17 cellular contexts compared by ENCODE assay signal in the genomic region with DNA sequence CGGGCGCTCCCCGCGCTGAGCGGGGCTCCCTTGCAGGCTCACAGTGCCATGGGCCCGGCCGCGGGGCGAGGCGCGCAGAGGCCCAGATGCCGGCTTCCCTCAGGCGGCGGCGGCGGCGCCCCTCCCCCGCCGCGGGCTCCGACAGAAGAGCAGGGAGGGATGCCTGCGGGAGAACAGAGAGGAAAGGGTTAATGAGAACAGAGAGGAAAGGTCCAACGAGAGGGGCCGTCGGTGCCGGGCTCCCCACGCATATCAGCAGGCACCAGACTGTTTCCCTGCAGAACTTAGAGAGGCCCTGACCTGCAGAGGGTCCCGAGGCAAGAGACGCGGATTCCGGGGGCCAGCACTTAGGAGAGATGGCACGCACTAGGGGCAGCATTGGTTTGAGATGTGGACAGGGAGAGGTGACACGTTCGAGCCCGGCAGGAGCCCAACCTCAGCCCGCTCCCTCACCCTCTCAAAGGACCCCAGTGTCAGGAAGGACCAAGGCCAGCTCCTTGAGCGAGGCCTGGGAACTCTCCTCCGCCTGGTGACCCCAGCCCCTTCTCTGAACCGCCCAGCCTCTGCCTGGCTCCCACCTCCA. TPM values are rescaled to one million over a fixed set of nuclear protein-coding genes. Genes with fewer than 3 reads are reported as not detected.
DNase-seq lines count a peak whose midpoint lies in the region; TF ChIP-seq lines count a peak whose summit lies in the region.
"Had no signal": no experiment of that assay in that cellular context is flagged by ENCODE, and none has a peak within 500 bp of the region (broad histone marks: within the 10 kb centered on the region; RNA-seq: fewer than 3 reads in every experiment).

No MANE protein-coding gene starts in this region.

- no peak overlapping the region for H4K8ac ChIP-seq in neuronal stem cell (ENCODE audit: low read depth, low read length)

- H3K4me1 ChIP-seq in HUES6 (ENCODE audit: control insufficient read depth, insufficient read depth, low read length) (peaks cover 20% of the 10 kb centered on the region), esophagus muscularis mucosa (peaks cover 9 to 31% (median 21%) of the 10 kb centered on the region in 4 donors), neuronal stem cell (ENCODE audit: control insufficient read depth in 2 of 2, insufficient read depth in 1 of 2, low read depth in 1 of 2, low read length in 2 of 2) (peaks cover 21 to 31% of the 10 kb centered on the region in 2 donors)
- H3K4me1 ChIP-seq: colonic mucosa had no signal

- H4K91ac ChIP-seq in neuronal stem cell (ENCODE audit: low read depth, low read length, poor library complexity) = no peak overlapping the region

- no peak overlapping the region for H3K9ac ChIP-seq in HUES6 (ENCODE audit: low read length)
- no peak overlapping the region for H3K9ac ChIP-seq in neuronal stem cell (ENCODE audit: low read depth, low read length, poor library complexity)

- H3K14ac ChIP-seq in neuronal stem cell (ENCODE audit: low read length) = no peak overlapping the region

- H3K79me1 ChIP-seq in neuronal stem cell (ENCODE audit: low read depth, low read length) = no peaks in the 10 kb centered on the region

- peaks cover 89% of the 10 kb centered on the region for H3K27me3 ChIP-seq in HUES6 (ENCODE audit: control insufficient read depth, insufficient read depth, low read length)
- H3K27me3 ChIP-seq in esophagus muscularis mucosa = peaks cover 0 to 100% (median 61%) of the 10 kb centered on the region in 4 donors
- H3K27me3 ChIP-seq in neuronal stem cell (ENCODE audit: control insufficient read depth in 3 of 3, insufficient read depth in 3 of 3, low read depth in 1 of 3, low read length in 3 of 3) = peaks cover 19 to 58% (median 19%) of the 10 kb centered on the region in 3 experiments

- 17% methylated on average over 17 of the region's 39 CpGs for WGBS in esophagus muscularis mucosa
- WGBS in neuronal stem cell (ENCODE audit: extremely low coverage in 2 of 2, insufficient read length in 2 of 2, insufficient replicate concordance in 1 of 2), 2 donors = no CpG with 5 or more reads among the region's 39 CpGs

- DNase-seq in DMS 273 (lab: John Stamatoyannopoulos, UW; ENCODE audit: unreplicated experiment) = peak; percentile 67
- DNase-seq in DMS 273 treated with DMSO at 0.1 percent for 48 hours (lab: John Stamatoyannopoulos, UW) = no peak
- no peak for DNase-seq in esophagus muscularis mucosa (ENCODE audit: extremely low spot score)
- DNase-seq in neuronal stem cell (ENCODE audit: low spot score) = no peak
- DNase-seq in activated effector memory CD4-positive, alpha-beta T cell treated with anti-CD3 and anti-CD28 coated beads, Interleukin-2, amount 50 U/mL, for 16 hours = no peak
- DNase-seq in AG08395 (ENCODE audit: low spot score) = no peak
- no peak for DNase-seq in midbrain (lab: John Stamatoyannopoulos, UW)
- DNase-seq: activated CD4-positive, alpha-beta memory T cell treated with anti-CD3 and anti-CD28 coated beads, Interleukin-2, amount 10 ng/mL, durations not matched to agents 7 days and 5 days; colonic mucosa; T-helper 9 cell had no signal

- H3K4me2 ChIP-seq in neuronal stem cell (ENCODE audit: insufficient read depth, low read length, poor library complexity, severe bottlenecking) = peak overlapping the region; percentile 59

- no peak overlapping the region for H2BK15ac ChIP-seq in neuronal stem cell (ENCODE audit: low read length)

- H3K36me3 ChIP-seq in HUES6 (ENCODE audit: control insufficient read depth, insufficient read depth, low read length) = no peaks in the 10 kb centered on the region
- no peaks in the 10 kb centered on the region for H3K36me3 ChIP-seq in esophagus muscularis mucosa
- H3K36me3 ChIP-seq in neuronal stem cell (replicated peaks in 1 of 2; ENCODE audit: control insufficient read depth in 2 of 2, insufficient read depth in 2 of 2, low read length in 2 of 2) = no peaks in the 10 kb centered on the region
- H3K36me3 ChIP-seq: colonic mucosa, tibial nerve had no signal

- intact Hi-C loops in esophagus muscularis mucosa (cut with DNase I) = no loop called here

- H2AK5ac ChIP-seq in neuronal stem cell (ENCODE audit: low read depth, low read length) = no peak overlapping the region

- no peak overlapping the region for H3K4ac ChIP-seq in neuronal stem cell (ENCODE audit: low read length)

- H3K9me3 ChIP-seq in HUES6 (ENCODE audit: control insufficient read depth, insufficient read depth, low read depth, low read length) = no peaks in the 10 kb centered on the region
- no peaks in the 10 kb centered on the region for H3K9me3 ChIP-seq in esophagus muscularis mucosa
- peaks cover 0 to 2% of the 10 kb centered on the region in 2 donors for H3K9me3 ChIP-seq in neuronal stem cell (replicated peaks in 1 of 2; ENCODE audit: control insufficient read depth in 2 of 2, insufficient read depth in 1 of 2, low read depth in 1 of 2, low read length in 2 of 2)
- H3K9me3 ChIP-seq: colonic mucosa, tibial nerve had no signal

- no peak for TF ChIP-seq POLR2A in esophagus muscularis mucosa (IDR thresholded peaks at IDR 0.05; ENCODE audit: low read depth)

- H2BK120ac ChIP-seq in neuronal stem cell (ENCODE audit: low read depth, low read length) = no peak overlapping the region

- peak overlapping the region; percentile 70 for H2AFZ ChIP-seq in neuronal stem cell (ENCODE audit: low read length)

- H3K23ac ChIP-seq in neuronal stem cell (ENCODE audit: low read depth, low read length, poor library complexity) = peak overlapping the region; percentile 8

- H2BK12ac ChIP-seq in neuronal stem cell (ENCODE audit: low read length) = no peak overlapping the region

- H3K4me3 ChIP-seq in HUES6 (ENCODE audit: low read depth, low read length) (peak overlapping the region; percentile 52; the same call in 1 of the 2 replicates), esophagus muscularis mucosa (peak overlapping the region; percentile 12 to 35 (median 22)), neuronal stem cell (ENCODE audit: low read length in 2 of 2) (no peak overlapping the region)
- H3K4me3 ChIP-seq: colonic mucosa, skin epidermis had no signal

- no peak overlapping the region for H3K27ac ChIP-seq in HUES6 (ENCODE audit: low read depth, low read length)
- H3K27ac ChIP-seq in esophagus muscularis mucosa (replicated peaks in 1 of 4) = no peak overlapping the region
- no peak overlapping the region for H3K27ac ChIP-seq in neuronal stem cell (replicated peaks; ENCODE audit: low read length)
- H3K27ac ChIP-seq: 22Rv1, colonic mucosa, skin epidermis, tibial nerve had no signal

- TF ChIP-seq EP300 in esophagus muscularis mucosa (IDR thresholded peaks at IDR 0.05) = no peak

- H3K18ac ChIP-seq in neuronal stem cell (ENCODE audit: low read length) = peak overlapping the region; percentile 13

- H2BK5ac ChIP-seq in neuronal stem cell (ENCODE audit: low read length) = no peak overlapping the region

- no peak for TF ChIP-seq CTCF in esophagus muscularis mucosa (IDR thresholded peaks at IDR 0.05)

RNA-seq across cellular contexts. Expression of a gene that starts 9.1 kb away (rescaled TPM):
- 10 to 100 TPM in 1 of 4 donors, 1 to 10 TPM in 3; 2.1 to 12.9 (median 4.3) TPM for total RNA-seq in esophagus muscularis mucosa
- 33.3 TPM for polyA plus RNA-seq in neuronal stem cell (2013, experiment 1 of 2)
- 33.6 TPM for polyA plus RNA-seq in neuronal stem cell (2013, experiment 2 of 2)
- total RNA-seq: kidney epithelial cell had no signal

RNA-seq across cellular contexts. Expression of a gene that starts 30.1 kb away (rescaled TPM):
- total RNA-seq in esophagus muscularis mucosa = 10 to 100 TPM; 32.8 to 72.8 (median 34.9) TPM
- polyA plus RNA-seq in neuronal stem cell (2013, experiment 1 of 2) = 1.3 TPM
- 1.4 TPM for polyA plus RNA-seq in neuronal stem cell (2013, experiment 2 of 2)
- total RNA-seq: NCI-H460, RPMI7951 had no signal

RNA-seq across cellular contexts. Expression of a gene that starts 45.9 kb away (rescaled TPM):
- 10 to 100 TPM; 18.4 to 57.2 (median 26.3) TPM for total RNA-seq in esophagus muscularis mucosa
- polyA plus RNA-seq in neuronal stem cell (2013, experiment 1 of 2) = 1.3 TPM
- polyA plus RNA-seq in neuronal stem cell (2013, experiment 2 of 2) = 1.3 TPM
- total RNA-seq: RPMI7951 had no signal

Comparison
In these comparisons a context has a peak if more than half of its experiments do, and no peak if none do; other contexts are left out.
1. H3K4me3 ChIP-seq: peak in HUES6 (single experiment) and esophagus muscularis mucosa (4 of 4); none in neuronal stem cell (0 of 2).